20 cellular contexts compared by ENCODE assay signal in genomic region chr14:67270933-67271332, GRCh38. TPM values are rescaled to one million over a fixed set of nuclear protein-coding genes. Genes with fewer than 3 reads are reported as not detected.
A peak's percentile ranks its signal among the peaks of the same experiment; 100 is the strongest.
DNase-seq lines count a peak whose midpoint lies in the region; ATAC-seq and TF ChIP-seq lines count a peak whose summit lies in the region.
"Had no signal": no experiment of that assay in that cellular context is flagged by ENCODE, and none has a peak within 500 bp of the region (broad histone marks: within the 10 kb centered on the region; RNA-seq: fewer than 3 reads in every experiment).

No MANE protein-coding gene starts in this region.

- H3K27me3 ChIP-seq in left ventricle myocardium inferior (ENCODE audit: low read depth) (no peaks in the 10 kb centered on the region), gastroesophageal sphincter (no peaks in the 10 kb centered on the region), neural progenitor cell (no peaks in the 10 kb centered on the region), transverse colon (no peaks in the 10 kb centered on the region), Karpas-422 (ENCODE audit: low read length) (no peaks in the 10 kb centered on the region)

- no peak for ATAC-seq in gastroesophageal sphincter
- ATAC-seq: activated CD8-positive, alpha-beta T cell treated with anti-CD3 and anti-CD28 coated beads for 36 hours had no signal

- H3K4me1 ChIP-seq in left ventricle myocardium inferior (peaks cover 51% of the 10 kb centered on the region), gastroesophageal sphincter (peaks cover 20 to 64% (median 28%) of the 10 kb centered on the region in 3 donors), neural progenitor cell (peaks cover 40% of the 10 kb centered on the region), transverse colon (peaks cover 16 to 39% (median 24%) of the 10 kb centered on the region in 4 donors), Karpas-422 (ENCODE audit: low read length) (no peaks in the 10 kb centered on the region)

- H4K20me1 ChIP-seq in neural progenitor cell (ENCODE audit: low read depth): peaks cover 16% of the 10 kb centered on the region
- peaks cover 30% of the 10 kb centered on the region for H4K20me1 ChIP-seq in Karpas-422 (ENCODE audit: insufficient read depth, low read depth, low read length)

- 88 to 100% methylated on average over 3 of the region's 3 CpGs for WGBS in gastroesophageal sphincter (ENCODE audit: low coverage in 1 of 2), 2 donors
- 94 to 96% methylated on average over 3 of the region's 3 CpGs for WGBS in transverse colon (ENCODE audit: low coverage in 1 of 2), 2 donors

- peak overlapping the region; percentile 84 for H3K4me2 ChIP-seq in neural progenitor cell
- H3K4me2 ChIP-seq in Karpas-422 (ENCODE audit: low read depth, low read length, poor library complexity, severe bottlenecking): no peak overlapping the region

- no peak for TF ChIP-seq CTCF in left ventricle myocardium inferior (IDR thresholded peaks at IDR 0.05; ENCODE audit: borderline replicate concordance)
- TF ChIP-seq CTCF in gastroesophageal sphincter (IDR thresholded peaks at IDR 0.05): no peak
- TF ChIP-seq CTCF in neural progenitor cell (IDR thresholded peaks at IDR 0.05): no peak
- TF ChIP-seq CTCF in transverse colon (IDR thresholded peaks at IDR 0.05): no peak

- intact Hi-C loops in left ventricle myocardium inferior (cut with micrococcal nuclease): no loop called here
- intact Hi-C loops in cardiac septum (cut with DNase I): no loop called here
- intact Hi-C loops in transverse colon (cut with DNase I; ENCODE audit: low total_unique reads): no loop called here

- H3F3A ChIP-seq in neural progenitor cell (ENCODE audit: low read depth): peaks cover 34% of the 10 kb centered on the region

- H3K9me2 ChIP-seq in Karpas-422 (replicated peaks; ENCODE audit: insufficient read depth, low read length): no peaks in the 10 kb centered on the region

- H3K36me3 ChIP-seq in left ventricle myocardium inferior (no peaks in the 10 kb centered on the region), gastroesophageal sphincter (peaks cover 0 to 6% of the 10 kb centered on the region in 2 donors), neural progenitor cell (no peaks in the 10 kb centered on the region), transverse colon (no peaks in the 10 kb centered on the region), Karpas-422 (ENCODE audit: insufficient read depth, low read length) (no peaks in the 10 kb centered on the region)

- peak overlapping the region; percentile 1 for H3K9ac ChIP-seq in neural progenitor cell
- no peak overlapping the region for H3K9ac ChIP-seq in Karpas-422 (ENCODE audit: low read length)

- in situ Hi-C loops in transverse colon (cut with MboI; ENCODE audit: low pct_ligation_motif_present in 1 of 4, low pct_unique_long_range_greater_than_20kb in 1 of 4, low sequenced_read_pairs in 3 of 4) (no loop called here), G401 (cut with HindIII; ENCODE audit: low sequenced_read_pairs) (no loop called here)

- H3K9me3 Mint-ChIP-seq in neural progenitor cell: peaks cover 13% of the 10 kb centered on the region
- H3K9me3 Mint-ChIP-seq: activated B cell treated with CpG ODN at 0.5 μM for 24 hours; activated T-cell treated with anti-CD3 and anti-CD28 coated beads, Interleukin-2, amount 50 U/mL, for 24 hours had no signal

- H3K9me3 ChIP-seq in left ventricle myocardium inferior (replicated peaks) (no peaks in the 10 kb centered on the region), gastroesophageal sphincter (no peaks in the 10 kb centered on the region), neural progenitor cell (ENCODE audit: low read depth) (no peaks in the 10 kb centered on the region), transverse colon (no peaks in the 10 kb centered on the region), Karpas-422 (ENCODE audit: low read length) (no peaks in the 10 kb centered on the region)
- H3K9me3 ChIP-seq: mucosa of descending colon had no signal

- peak overlapping the region; percentile 45 for H3K27ac ChIP-seq in left ventricle myocardium inferior (replicated peaks)
- peak overlapping the region; percentile 6 to 69 (median 25) for H3K27ac ChIP-seq in gastroesophageal sphincter
- peak overlapping the region; percentile 98 for H3K27ac ChIP-seq in neural progenitor cell
- peak overlapping the region; percentile 63 to 74 (median 70) for H3K27ac ChIP-seq in transverse colon
- H3K27ac ChIP-seq in Karpas-422 (ENCODE audit: low read length): no peak overlapping the region
- H3K27ac ChIP-seq: epithelial cell of prostate had no signal

- TF ChIP-seq EP300 in gastroesophageal sphincter (IDR thresholded peaks at IDR 0.05) (no peak), transverse colon (IDR thresholded peaks at IDR 0.05; ENCODE audit: low read depth) (no peak)

- TF ChIP-seq POLR2A in gastroesophageal sphincter (IDR thresholded peaks at IDR 0.05): no peak
- TF ChIP-seq POLR2A in transverse colon (IDR thresholded peaks at IDR 0.05): no peak

- no peak overlapping the region for H2AFZ ChIP-seq in neural progenitor cell (replicated peaks)
- no peak overlapping the region for H2AFZ ChIP-seq in Karpas-422 (ENCODE audit: low read length)

- H3K4me3 ChIP-seq in left ventricle myocardium inferior (no peak overlapping the region), gastroesophageal sphincter (no peak overlapping the region), neural progenitor cell (peak overlapping the region; percentile 30), transverse colon (no peak overlapping the region), Karpas-422 (ENCODE audit: low read length) (no peak overlapping the region)
- H3K4me3 ChIP-seq: mucosa of descending colon had no signal

- H3K36me3 Mint-ChIP-seq in neural progenitor cell: peaks cover 28% of the 10 kb centered on the region

- H3K79me2 ChIP-seq in neural progenitor cell (ENCODE audit: low read depth): peaks cover 72% of the 10 kb centered on the region
- no peaks in the 10 kb centered on the region for H3K79me2 ChIP-seq in Karpas-422 (ENCODE audit: low read length)

- no peaks in the 10 kb centered on the region for H3K27me3 Mint-ChIP-seq in neural progenitor cell (ENCODE audit: insufficient read depth, low read depth)
- H3K27me3 Mint-ChIP-seq: activated B cell treated with CpG ODN at 0.5 μM for 24 hours; activated CD8-positive, alpha-beta T cell treated with anti-CD3 and anti-CD28 coated beads for 36 hours; activated T-cell treated with anti-CD3 and anti-CD28 coated beads, Interleukin-2, amount 50 U/mL, for 24 hours had no signal

- peaks cover 47% of the 10 kb centered on the region for H3K4me1 Mint-ChIP-seq in neural progenitor cell

- H3K4me3 Mint-ChIP-seq in neural progenitor cell: no peak overlapping the region
- H3K4me3 Mint-ChIP-seq: activated B cell treated with CpG ODN at 0.5 μM for 24 hours; activated CD8-positive, alpha-beta T cell treated with anti-CD3 and anti-CD28 coated beads for 36 hours; activated T-cell treated with anti-CD3 and anti-CD28 coated beads, Interleukin-2, amount 50 U/mL, for 24 hours had no signal

- DNase-seq in left ventricle myocardium inferior: no peak
- no peak for DNase-seq in cardiac septum (ENCODE audit: low spot score)
- DNase-seq in neural progenitor cell (ENCODE audit: low spot score): no peak
- DNase-seq in transverse colon: no peak
- DNase-seq in SHP77 treated with DMSO at 0.1 percent for 48 hours (lab: John Stamatoyannopoulos, UW): no peak
- DNase-seq in G401 (ENCODE audit: low spot score): no peak
- no peak for DNase-seq in Karpas-422
- DNase-seq: activated B cell treated with CpG ODN at 0.5 μM for 24 hours; activated CD8-positive, alpha-beta T cell treated with anti-CD3 and anti-CD28 coated beads for 36 hours; activated naive CD4-positive, alpha-beta T cell treated with anti-CD3 and anti-CD28 coated beads, Interleukin-2, amount 50 U/mL, for 16 hours; activated T-cell treated with anti-CD3 and anti-CD28 coated beads, Interleukin-2, amount 50 U/mL, for 24 hours; H7; mucosa of descending colon; NCI-H1436 treated with DMSO at 0.1 percent for 48 hours; NCI-H748 treated with DMSO at 0.1 percent for 48 hours; posterior cingulate gyrus; small intestine; stimulated activated CD4-positive, alpha-beta T cell treated with anti-CD3 and anti-CD28 coated beads, Interleukin-4, amount 100 ng/mL, for 4 hours had no signal

- peak overlapping the region; percentile 88 for H3K27ac Mint-ChIP-seq in neural progenitor cell
- H3K27ac Mint-ChIP-seq: activated B cell treated with CpG ODN at 0.5 μM for 24 hours; activated CD8-positive, alpha-beta T cell treated with anti-CD3 and anti-CD28 coated beads for 36 hours; activated T-cell treated with anti-CD3 and anti-CD28 coated beads, Interleukin-2, amount 50 U/mL, for 24 hours had no signal

RNA-seq across cellular contexts. Expression of gene PALS1, which starts 29.7 kb away (rescaled TPM):
- total RNA-seq in left ventricle myocardium inferior (14.3 TPM), cardiac septum (11.5 TPM), gastroesophageal sphincter (10 to 100 TPM; 18.5 to 52.9 (median 36.8) TPM), neural progenitor cell (ENCODE audit: low replicate concordance) (28.2 and 47.0 TPM in 2 replicates), transverse colon (10 to 100 TPM in 3 of 4 donors, 1 to 10 TPM in 1; 8.6 to 77.1 (median 49.5) TPM)
- total RNA-seq in G401 (2014; rRNA removed; shearing (Covaris generic)): 10.2 and 35.5 TPM in 2 replicates
- 3.8 and 6.2 TPM in 2 replicates for total RNA-seq in Karpas-422 (2014; rRNA removed; shearing (Covaris generic); ENCODE audit: low replicate concordance)
